In the genomic region with DNA sequence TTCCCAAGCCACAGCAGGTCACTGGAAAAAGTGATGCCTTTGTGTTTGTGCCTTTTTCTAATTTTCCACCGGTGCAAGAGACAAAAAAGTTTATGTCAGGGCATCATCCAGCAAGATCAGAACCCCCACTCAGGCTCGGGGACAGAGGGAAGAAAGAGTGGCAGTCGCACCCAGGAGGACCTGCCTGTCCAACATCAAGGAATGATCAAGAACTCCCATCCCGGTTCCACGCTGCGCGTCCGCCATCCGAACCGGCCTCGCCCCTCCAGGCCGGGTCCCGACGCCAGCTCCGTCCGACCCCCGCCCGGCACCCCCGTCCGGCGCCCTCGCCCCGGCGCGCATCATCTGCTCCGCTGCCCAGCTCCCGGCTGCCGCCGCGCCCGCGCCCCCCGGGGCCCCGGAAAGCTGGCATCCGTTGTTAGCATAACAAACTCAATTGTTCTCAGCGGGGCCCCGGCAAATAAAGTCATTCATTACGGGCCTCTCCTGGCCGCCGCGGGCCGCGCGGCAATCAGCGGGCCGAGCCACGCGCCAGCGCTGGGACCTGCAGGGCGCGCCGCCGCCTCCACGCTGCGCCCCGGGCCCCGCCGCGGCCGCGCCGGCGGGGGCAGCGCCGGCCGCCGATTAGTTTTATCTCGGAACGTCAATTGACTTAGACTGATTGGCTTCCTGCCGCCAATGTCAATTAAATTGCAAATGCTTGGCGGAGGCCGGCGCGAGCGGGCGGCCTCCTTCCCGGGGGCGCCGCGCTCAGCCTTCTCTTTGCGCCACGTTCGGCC, we compare ENCODE assay signal across 1 cellular context.
A peak's percentile ranks its signal among the peaks of the same experiment; 100 is the strongest.
TF ChIP-seq lines count a peak whose summit lies in the region.

No MANE protein-coding gene starts in this region.

TF ChIP-seq in H1, 55 proteins besides CTCF, POLR2A, EP300 and RAD21 (continued from another document):
- 0 out of 2 replicates have a peak, but pooled peaks have one; percentile 16 for TF ChIP-seq E2F6 (IDR thresholded peaks at IDR 0.05)
- peak; percentile 5 for TF ChIP-seq EZH2 (IDR thresholded peaks at IDR 0.05; ENCODE audit: low read depth, low read length, severe bottlenecking)
- TF ChIP-seq TCF12 (IDR thresholded peaks at IDR 0.05; ENCODE audit: low read depth, low read length) = no peak
- TF ChIP-seq JUND (IDR thresholded peaks at IDR 0.05; ENCODE audit: low read length) = no peak
- TF ChIP-seq ASH2L (IDR thresholded peaks at IDR 0.05; ENCODE audit: low read length) = no peak
- no peak for TF ChIP-seq ZNF274 (IDR thresholded peaks at IDR 0.05; ENCODE audit: borderline replicate concordance, extremely low read depth, low read length)
- TF ChIP-seq SIRT6 (IDR thresholded peaks at IDR 0.05; ENCODE audit: low read length) = no peak
- TF ChIP-seq KDM1A (IDR thresholded peaks at IDR 0.05; ENCODE audit: borderline replicate concordance, low read length) = no peak
- TF ChIP-seq, protein P1, sequence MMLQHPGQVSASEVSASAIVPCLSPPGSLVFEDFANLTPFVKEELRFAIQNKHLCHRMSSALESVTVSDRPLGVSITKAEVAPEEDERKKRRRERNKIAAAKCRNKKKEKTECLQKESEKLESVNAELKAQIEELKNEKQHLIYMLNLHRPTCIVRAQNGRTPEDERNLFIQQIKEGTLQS (IDR thresholded peaks at IDR 0.05; ENCODE audit: insufficient read depth, low read depth, low read length) = no peak
- no peak for TF ChIP-seq BACH1 (IDR thresholded peaks at IDR 0.05; ENCODE audit: low read length)
- 0 out of 4 replicates have a peak, but pooled peaks of 1 of the 2 experiments have one; percentile 30 for TF ChIP-seq HDAC2 (IDR thresholded peaks at IDR 0.05; ENCODE audit: borderline replicate concordance in 1 of 2, low read depth in 2 of 2, low read length in 2 of 2)
- TF ChIP-seq JUN (IDR thresholded peaks at IDR 0.05; ENCODE audit: low read depth, low read length) = no peak
TF ChIP-seq in H1: peak in this region for 6.
